8 cellular contexts compared by ENCODE assay signal in genomic region chr17:78890111-78890897, GRCh38.
DNase-seq lines count a peak whose midpoint lies in the region; ATAC-seq and TF ChIP-seq lines count a peak whose summit lies in the region.

No MANE protein-coding gene starts in this region.

- H3K27me3 ChIP-seq in layer of hippocampus (ENCODE audit: control insufficient read depth, insufficient read depth, low read length) (no peaks in the 10 kb centered on the region), subcutaneous abdominal adipose tissue (ENCODE audit: control insufficient read depth in 5 of 5, insufficient read depth in 4 of 5, low read length in 5 of 5) (no peaks in the 10 kb centered on the region)

- peak overlapping the region; percentile 97 for H3K27ac ChIP-seq in layer of hippocampus (ENCODE audit: low read depth, low read length)
- H3K27ac ChIP-seq in subcutaneous abdominal adipose tissue (ENCODE audit: low read depth, low read length) = peak overlapping the region; percentile 6

- DNase-seq in NB4 (ENCODE audit: low read depth) (peak; percentile 97), activated T-helper 1 cell treated with Interleukin-2 at 50 U/mL for 16 hours (ENCODE audit: low read depth) (peak; percentile 39), DMS79 treated with DMSO at 0.1 percent for 48 hours (lab: John Stamatoyannopoulos, UW) (no peak), NCI-H1105 (lab: John Stamatoyannopoulos, UW) (no peak)

- no peak for TF ChIP-seq CTCF in NB4 (IDR thresholded peaks at IDR 0.05; ENCODE audit: low read depth, low read length)

- no peak for TF ChIP-seq POLR2A in NB4 (IDR thresholded peaks at IDR 0.05; ENCODE audit: extremely low read depth, insufficient read length)

- no peak overlapping the region for H3K9ac ChIP-seq in subcutaneous abdominal adipose tissue (ENCODE audit: low read length in 5 of 5)

- peaks cover 16 to 72% (median 63%) of the 10 kb centered on the region in 5 donors for H3K4me1 ChIP-seq in subcutaneous abdominal adipose tissue (ENCODE audit: control insufficient read depth in 5 of 5, insufficient read depth in 5 of 5, low read length in 5 of 5)

- H3K36me3 ChIP-seq in subcutaneous abdominal adipose tissue (ENCODE audit: control insufficient read depth in 5 of 5, insufficient read depth in 5 of 5, low read length in 5 of 5) = peaks cover 0 to 17% (median 14%) of the 10 kb centered on the region in 5 donors

- ATAC-seq in HG03039 (IDR thresholded peaks at IDR 0.05; ENCODE audit: unreplicated experiment) (no peak), GM21515 (IDR thresholded peaks at IDR 0.05; ENCODE audit: unreplicated experiment) (no peak)

- H3K9me3 ChIP-seq in subcutaneous abdominal adipose tissue (ENCODE audit: control insufficient read depth in 5 of 5, low read length in 5 of 5) = no peaks in the 10 kb centered on the region

- no peak overlapping the region for H3K4me3 ChIP-seq in NB4 (ENCODE audit: low read depth, low read length)
- H3K4me3 ChIP-seq in subcutaneous abdominal adipose tissue (ENCODE audit: low read depth in 1 of 5, low read length in 5 of 5) = no peak overlapping the region

Comparison
In these comparisons a context has a peak if more than half of its experiments do, and no peak if none do; other contexts are left out.
1. DNase-seq: peak in NB4 (single experiment) and activated T-helper 1 cell treated with Interleukin-2 at 50 U/mL for 16 hours (single experiment); none in DMS79 treated with DMSO at 0.1 percent for 48 hours (single experiment) and NCI-H1105 (single experiment).